In the genomic region with DNA sequence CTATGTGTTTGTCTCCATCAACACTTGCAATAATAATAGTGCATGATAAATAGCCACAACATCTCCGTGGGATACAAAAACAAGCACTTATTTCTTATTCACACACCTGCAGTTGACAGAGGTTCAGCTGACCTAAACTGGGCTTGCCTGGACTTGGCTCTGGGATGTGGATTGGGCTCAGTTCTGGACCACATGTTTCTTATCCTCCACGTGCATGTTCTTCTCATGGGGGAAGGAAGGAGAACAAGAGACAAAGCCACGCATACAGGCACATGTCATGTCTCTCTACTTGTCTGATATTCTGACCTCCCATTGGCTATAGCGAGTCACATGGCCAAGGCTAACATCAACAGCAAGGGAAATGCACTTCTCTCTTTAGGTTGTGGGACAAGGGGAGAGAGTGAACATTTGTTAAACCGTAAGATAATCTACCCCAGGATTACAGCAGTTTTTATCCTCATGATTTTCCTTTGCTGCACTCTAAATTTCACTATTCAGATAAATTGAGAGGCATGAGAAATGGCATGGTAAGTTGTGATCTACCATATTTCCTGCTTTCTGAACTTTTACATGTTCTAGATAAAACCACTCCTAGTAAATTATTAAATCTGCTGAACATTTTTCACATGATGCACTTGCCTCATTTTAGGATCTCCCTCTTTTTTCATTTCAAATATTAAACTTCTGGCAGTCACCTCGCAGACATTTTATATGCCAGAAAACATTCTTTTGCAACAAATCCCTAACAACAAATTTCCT, we compare ENCODE assay signal across 14 cellular contexts. TPM values are rescaled to one million over a fixed set of nuclear protein-coding genes. Genes with fewer than 3 reads are reported as not detected.
DNase-seq lines count a peak whose midpoint lies in the region; ATAC-seq and FAIRE-seq lines count a peak whose summit lies in the region.
"Had no signal": no experiment of that assay in that cellular context is flagged by ENCODE, and none has a peak within 500 bp of the region (broad histone marks: within the 10 kb centered on the region; RNA-seq: fewer than 3 reads in every experiment).

No MANE protein-coding gene starts in this region.

- ATAC-seq in GM18907 (IDR thresholded peaks at IDR 0.05; ENCODE audit: unreplicated experiment) (peak; percentile 87), HG02610 (IDR thresholded peaks at IDR 0.05; ENCODE audit: unreplicated experiment) (peak; percentile 69)
- ATAC-seq: activated T-cell treated with anti-CD3 and anti-CD28 coated beads, Interleukin-2, amount 50 U/mL, for 72 hours had no signal

- FAIRE-seq in urothelium cell line (lab: Jason Lieb, UNC) = no peak

- DNase-seq in NAMALWA (ENCODE audit: low spot score) (peak; percentile 46), kidney tubule cell (ENCODE audit: low spot score) (peak; percentile 39), urothelium cell line (ENCODE audit: low spot score) (no peak), hepatic stellate cell (ENCODE audit: low spot score) (no peak), cerebellum (ENCODE audit: low spot score) (no peak)
- DNase-seq in activated T-cell treated with anti-CD3 and anti-CD28 coated beads, Interleukin-2, amount 50 U/mL, for 48 hours = no peak
- DNase-seq: activated T-cell treated with anti-CD3 and anti-CD28 coated beads, Interleukin-2, amount 50 U/mL, for 72 hours; CD4-positive, alpha-beta T cell; effector memory CD4-positive, alpha-beta T cell; NCI-H226; stimulated activated CD4-positive, alpha-beta T cell treated with anti-CD3 and anti-CD28 coated beads, Interleukin-1b, Interleukin-23, amount 100 ng/mL, for 48 hours; stimulated activated naive B cell treated with anti-CD40 and anti-IgM and Interleukin-4, amounts not matched to agents 10 μg/mL and 1 μg/mL and 100 μg/mL, for 72 hours had no signal

RNA-seq across cellular contexts. Expression of a gene that starts 33.7 kb away (rescaled TPM):
- total RNA-seq in cerebellum = 0.45 TPM
- total RNA-seq: CD4-positive, alpha-beta T cell had no signal

RNA-seq across cellular contexts. Expression of a gene that starts 49.0 kb away (rescaled TPM):
- 4.3 TPM for total RNA-seq in cerebellum

Comparison
In these comparisons a context has a peak if more than half of its experiments do, and no peak if none do; other contexts are left out.
1. DNase-seq: peak in NAMALWA (single experiment) and kidney tubule cell (single experiment); none in urothelium cell line (single experiment), activated T-cell treated with anti-CD3 and anti-CD28 coated beads, Interleukin-2, amount 50 U/mL, for 48 hours (0 of 2), hepatic stellate cell (single experiment) and cerebellum (single experiment).